In the genomic region with DNA sequence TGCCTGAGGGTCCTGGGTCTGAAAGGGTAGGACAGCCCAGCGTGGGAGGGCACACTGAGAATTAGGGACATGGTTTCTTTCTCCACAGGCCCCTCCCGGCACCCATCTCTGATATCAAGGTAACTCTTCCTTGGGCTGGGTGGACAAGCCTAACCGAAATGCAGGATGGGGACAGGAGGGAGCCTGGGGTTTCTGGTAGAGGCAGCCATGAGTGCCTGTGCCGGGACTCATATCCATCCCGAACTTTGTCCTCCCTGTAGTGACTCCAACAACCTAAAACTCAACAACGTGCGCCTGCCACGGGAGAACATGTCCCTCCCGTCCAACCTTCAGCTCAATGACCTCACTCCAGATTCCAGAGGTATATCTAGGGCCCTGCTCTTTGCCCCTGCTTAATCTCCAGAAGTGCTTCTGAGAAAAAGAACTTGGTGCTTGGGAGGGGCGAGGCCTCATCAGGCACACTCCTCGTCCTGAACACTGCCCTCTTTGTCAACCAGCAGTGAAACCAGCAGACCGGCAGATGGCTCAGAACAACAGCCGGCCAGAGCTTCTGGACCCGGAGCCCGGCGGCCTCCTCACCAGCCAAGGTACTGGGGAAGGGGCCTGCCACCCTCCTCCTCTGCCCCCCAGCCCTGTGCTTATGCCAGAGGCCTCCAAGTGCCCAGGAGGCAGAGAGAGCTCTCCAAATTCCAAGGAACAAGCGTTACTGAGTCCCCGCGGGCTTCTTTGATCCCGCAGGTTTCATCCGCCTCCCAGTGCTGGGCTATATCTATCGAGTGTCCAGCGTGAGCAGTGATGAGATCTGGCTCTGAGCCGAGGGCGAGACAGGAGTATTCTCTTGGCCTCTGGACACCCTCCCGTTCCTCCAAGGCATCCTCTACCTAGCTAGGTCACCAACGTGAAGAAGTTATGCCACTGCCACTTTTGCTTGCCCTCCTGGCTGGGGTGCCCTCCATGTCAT, we compare ENCODE assay signal across 22 cellular contexts. TPM values are rescaled to one million over a fixed set of nuclear protein-coding genes. Genes with fewer than 3 reads are reported as not detected.
DNase-seq lines count a peak whose midpoint lies in the region; ATAC-seq, FAIRE-seq and TF ChIP-seq lines count a peak whose summit lies in the region.
"Had no signal": no experiment of that assay in that cellular context is flagged by ENCODE, and none has a peak within 500 bp of the region (broad histone marks: within the 10 kb centered on the region; RNA-seq: fewer than 3 reads in every experiment).

No MANE protein-coding gene starts in this region.

- peak overlapping the region in 1 of 3 experiments; percentile 59 for H3K27ac Mint-ChIP-seq in nephron
- H3K27ac Mint-ChIP-seq: activated T-helper 2 cell treated with anti-CD3 and anti-CD28 coated beads, Interferon-gamma antibody, Interleukin-2, Interleukin-4, amounts not matched to agents 10 μg/mL and 5 μg/mL and 100 μg/mL, durations not matched to agents 14 hours and 24 hours and 36 hours had no signal

- no peak overlapping the region for H3K27ac ChIP-seq in right atrium auricular region
- no peak overlapping the region for H3K27ac ChIP-seq in heart right ventricle
- H3K27ac ChIP-seq in esophagus squamous epithelium, result no peak overlapping the region
- H3K27ac ChIP-seq: colonic mucosa, epithelial cell of prostate, neutrophil, skin epidermis, WERI-Rb-1 had no signal

- WGBS in heart right ventricle, 2 donors, result 71 to 78% methylated on average over 27 of the region's 27 CpGs
- WGBS in esophagus squamous epithelium, 2 donors, result 67 to 91% methylated on average over 6 to 15 of the region's 27 CpGs

- no peaks in the 10 kb centered on the region for H3K27me3 ChIP-seq in right atrium auricular region
- H3K27me3 ChIP-seq in heart right ventricle, result peaks cover 0 to 14% (median 0%) of the 10 kb centered on the region in 7 donors
- H3K27me3 ChIP-seq in esophagus squamous epithelium, result no peaks in the 10 kb centered on the region
- H3K27me3 ChIP-seq: colonic mucosa had no signal

- TF ChIP-seq CTCF in right atrium auricular region (IDR thresholded peaks at IDR 0.05) (no peak), heart right ventricle (IDR thresholded peaks at IDR 0.05) (no peak), nephron (IDR thresholded peaks at IDR 0.05; ENCODE audit: unreplicated experiment in 3 of 3) (no peak), esophagus squamous epithelium (IDR thresholded peaks at IDR 0.05) (no peak)

- H3K9me3 Mint-ChIP-seq in nephron, result no peaks in the 10 kb centered on the region
- H3K9me3 Mint-ChIP-seq: activated T-helper 2 cell treated with anti-CD3 and anti-CD28 coated beads, Interferon-gamma antibody, Interleukin-2, Interleukin-4, amounts not matched to agents 10 μg/mL and 5 μg/mL and 100 μg/mL, durations not matched to agents 14 hours and 24 hours and 36 hours had no signal

- DNase-seq in right atrium auricular region (ENCODE audit: low spot score), result peak; percentile 43
- DNase-seq in heart right ventricle, result no peak
- peak; percentile 56 to 60 for DNase-seq in frontal cortex (ENCODE audit: low spot score in 2 of 2)
- DNase-seq in esophagus squamous epithelium (lab: John Stamatoyannopoulos, UW), result no peak
- no peak for DNase-seq in stimulated activated CD4-positive, alpha-beta T cell treated with anti-CD3 and anti-CD28 coated beads, Interleukin-1b, Interleukin-23, amount 100 ng/mL, for 48 hours
- DNase-seq in Right ventricle myocardium inferior (ENCODE audit: missing footprints), result no peak
- DNase-seq: ACHN; activated CD8-positive, alpha-beta memory T cell treated with anti-CD3 and anti-CD28 coated beads for 24 hours; colonic mucosa; COR-L47; T-helper 1 cell; trophoblast cell; WERI-Rb-1 had no signal

- no peak for FAIRE-seq in frontal cortex (lab: Jason Lieb, UNC)
- FAIRE-seq: G401.6, GM12891 had no signal

- H3K27me3 Mint-ChIP-seq in nephron (ENCODE audit: low read depth), result peaks cover 4% of the 10 kb centered on the region

- peaks cover 22% of the 10 kb centered on the region for H3K36me3 Mint-ChIP-seq in nephron (ENCODE audit: low read depth)

- no peak for ATAC-seq in heart right ventricle
- no peak for ATAC-seq in HG03457 (IDR thresholded peaks at IDR 0.05; ENCODE audit: unreplicated experiment)
- ATAC-seq in Right ventricle myocardium inferior, result no peak

- H3K9me3 ChIP-seq in right atrium auricular region, result no peaks in the 10 kb centered on the region
- no peaks in the 10 kb centered on the region for H3K9me3 ChIP-seq in heart right ventricle
- no peaks in the 10 kb centered on the region for H3K9me3 ChIP-seq in esophagus squamous epithelium
- H3K9me3 ChIP-seq: colonic mucosa, neutrophil had no signal

- TF ChIP-seq POLR2A in esophagus squamous epithelium (IDR thresholded peaks at IDR 0.05), result no peak

- intact Hi-C loops in heart right ventricle (cut with DNase I) (loop anchor here in 1 of 10 donors (5.0 kb wide), 1 partner anchor 33 kb away; a partner anchor contains a TSS), esophagus squamous epithelium (cut with DNase I) (no loop called here), Right ventricle myocardium inferior (cut with DNase I) (no loop called here)

- H3K4me1 ChIP-seq in right atrium auricular region (peaks cover 0 to 23% of the 10 kb centered on the region in 2 donors), heart right ventricle (peaks cover 4 to 23% (median 17%) of the 10 kb centered on the region in 9 donors), esophagus squamous epithelium (peaks cover 0 to 37% (median 23%) of the 10 kb centered on the region in 3 donors)

- H3K4me3 ChIP-seq in right atrium auricular region (no peak overlapping the region), heart right ventricle (no peak overlapping the region), esophagus squamous epithelium (no peak overlapping the region)
- H3K4me3 ChIP-seq: colonic mucosa, skin epidermis had no signal

- H3K4me1 Mint-ChIP-seq in nephron, result peaks cover 22% of the 10 kb centered on the region

- no peaks in the 10 kb centered on the region for H3K36me3 ChIP-seq in right atrium auricular region
- H3K36me3 ChIP-seq in heart right ventricle, result peaks cover 0 to 10% (median 0%) of the 10 kb centered on the region in 9 donors
- H3K36me3 ChIP-seq in esophagus squamous epithelium, result peaks cover 0 to 13% (median 0%) of the 10 kb centered on the region in 3 donors
- H3K36me3 ChIP-seq: colonic mucosa, neutrophil had no signal

- H3K4me3 Mint-ChIP-seq in nephron, result peak overlapping the region; percentile 65 to 76 (median 66)

RNA-seq across cellular contexts. Expression of a gene that starts 3.1 kb away (rescaled TPM):
- 10 to 100 TPM; 15.6 to 16.5 TPM for total RNA-seq in right atrium auricular region
- total RNA-seq in heart right ventricle, result 10 to 100 TPM; 10.2 to 16.2 (median 11.5) TPM
- polyA plus RNA-seq in heart right ventricle, result 1 to 10 TPM; 3.9 to 9.3 TPM
- total RNA-seq in frontal cortex, result 27.3 TPM
- total RNA-seq in esophagus squamous epithelium, result 10 to 100 TPM in 3 of 4 donors, 1 to 10 TPM in 1; 7.0 to 18.0 (median 15.3) TPM
- total RNA-seq in Right ventricle myocardium inferior, result 10.8 TPM

RNA-seq across cellular contexts. Expression of a gene that starts 6.8 kb away (rescaled TPM):
- total RNA-seq in right atrium auricular region, result under 1 TPM in 1 of 2 donors, not detected in 1; 0.89 TPM
- total RNA-seq in heart right ventricle, result 1 to 10 TPM in 1 of 10 donors, under 1 TPM in 6, not detected in 3; 0.28 to 1.8 (median 0.49) TPM
- polyA plus RNA-seq in heart right ventricle, result under 1 TPM in 1 of 2 donors, not detected in 1; 0.16 TPM
- 2.4 TPM for total RNA-seq in frontal cortex
- under 1 TPM in 2 of 4 donors, not detected in 2; 0.38 to 0.47 TPM for total RNA-seq in esophagus squamous epithelium
- total RNA-seq in Right ventricle myocardium inferior, result 0.92 TPM
- total RNA-seq: mesenteric fat pad had no signal

RNA-seq across cellular contexts. Expression of a gene that starts 31.7 kb away (rescaled TPM):
- total RNA-seq in right atrium auricular region (10 to 100 TPM; 19.3 to 26.1 TPM), heart right ventricle (10 to 100 TPM; 14.0 to 23.4 (median 20.5) TPM), frontal cortex (69.7 TPM), esophagus squamous epithelium (10 to 100 TPM; 13.2 to 25.2 (median 18.6) TPM), Right ventricle myocardium inferior (24.9 TPM)
- polyA plus RNA-seq in heart right ventricle, result 10 to 100 TPM; 22.2 to 23.0 TPM

RNA-seq across cellular contexts. Expression of a gene that starts 38.2 kb away (rescaled TPM):
- total RNA-seq in right atrium auricular region (100 to 1,000 TPM; 103 to 111 TPM), heart right ventricle (100 to 1,000 TPM in 4 of 10 donors, 10 to 100 TPM in 6; 84.8 to 122 (median 98.3) TPM), frontal cortex (71.3 TPM), esophagus squamous epithelium (10 to 100 TPM; 67.8 to 81.6 (median 78.1) TPM), Right ventricle myocardium inferior (93.4 TPM)
- 10 to 100 TPM; 48.8 to 88.1 TPM for polyA plus RNA-seq in heart right ventricle

Comparison
In these comparisons a context has a peak if more than half of its experiments do, and no peak if none do; other contexts are left out.
1. DNase-seq: peak in right atrium auricular region (single experiment) and frontal cortex (2 of 2); none in heart right ventricle (0 of 2), esophagus squamous epithelium (single experiment), stimulated activated CD4-positive, alpha-beta T cell treated with anti-CD3 and anti-CD28 coated beads, Interleukin-1b, Interleukin-23, amount 100 ng/mL, for 48 hours (single experiment) and Right ventricle myocardium inferior (single experiment).